Comparison of ENCODE assay signal across 12 cellular contexts in genomic region chr6:82072771-82073170, GRCh38.
DNase-seq lines count a peak whose midpoint lies in the region; ATAC-seq and TF ChIP-seq lines count a peak whose summit lies in the region.
"Had no signal": no experiment of that assay in that cellular context is flagged by ENCODE, and none has a peak within 500 bp of the region (broad histone marks: within the 10 kb centered on the region; RNA-seq: fewer than 3 reads in every experiment).

No MANE protein-coding gene starts in this region.

- H3K4me3 Mint-ChIP-seq in chondrocyte (ENCODE audit: unreplicated experiment), result no peak overlapping the region

- H3K79me2 ChIP-seq in osteoblast (ENCODE audit: insufficient read depth, low read length), result no peaks in the 10 kb centered on the region

- no peaks in the 10 kb centered on the region for H4K20me1 ChIP-seq in osteoblast (ENCODE audit: insufficient read depth, low read length)

- TF ChIP-seq POLR2A in esophagus muscularis mucosa (IDR thresholded peaks at IDR 0.05; ENCODE audit: low read depth), result no peak

- H3K27me3 ChIP-seq in osteoblast (ENCODE audit: insufficient read depth, low read length) (no peaks in the 10 kb centered on the region), esophagus muscularis mucosa (no peaks in the 10 kb centered on the region)
- H3K27me3 ChIP-seq: spleen had no signal

- peak overlapping the region; percentile 37 for H2AFZ ChIP-seq in osteoblast (ENCODE audit: low read length)

- H3K36me3 ChIP-seq in osteoblast (ENCODE audit: insufficient read depth, low read length), result no peaks in the 10 kb centered on the region
- H3K36me3 ChIP-seq in esophagus muscularis mucosa, result no peaks in the 10 kb centered on the region
- H3K36me3 ChIP-seq: spleen had no signal

- H3K4me3 ChIP-seq in osteoblast (ENCODE audit: insufficient read depth, low read length), result no peak overlapping the region
- no peak overlapping the region for H3K4me3 ChIP-seq in esophagus muscularis mucosa
- H3K4me3 ChIP-seq: spleen had no signal

- peak overlapping the region; percentile 43 for H3K4me2 ChIP-seq in osteoblast (ENCODE audit: insufficient read depth, low read length)

- H3K4me1 ChIP-seq in osteoblast (ENCODE audit: insufficient read depth, low read length) (peaks cover 30% of the 10 kb centered on the region), esophagus muscularis mucosa (peaks cover 0 to 13% (median 12%) of the 10 kb centered on the region in 4 donors)
- H3K4me1 ChIP-seq: spleen had no signal

- peak overlapping the region; percentile 90 for H3K27ac Mint-ChIP-seq in chondrocyte (ENCODE audit: unreplicated experiment)

- peaks cover 23% of the 10 kb centered on the region for H3K4me1 Mint-ChIP-seq in chondrocyte (ENCODE audit: low read depth)

- H3K27ac ChIP-seq in osteoblast (ENCODE audit: low read depth, low read length), result peak overlapping the region; percentile 63
- no peak overlapping the region for H3K27ac ChIP-seq in esophagus muscularis mucosa (replicated peaks in 1 of 4)
- H3K27ac ChIP-seq: spleen had no signal

- H3K36me3 Mint-ChIP-seq in chondrocyte (ENCODE audit: low read depth), result no peaks in the 10 kb centered on the region

- no peaks in the 10 kb centered on the region for H3K27me3 Mint-ChIP-seq in chondrocyte (ENCODE audit: low read depth)

- no peak for ATAC-seq in HG02610 (IDR thresholded peaks at IDR 0.05; ENCODE audit: unreplicated experiment)

- no peaks in the 10 kb centered on the region for H3K9me3 Mint-ChIP-seq in chondrocyte (ENCODE audit: low read depth)

- TF ChIP-seq EP300 in esophagus muscularis mucosa (IDR thresholded peaks at IDR 0.05), result no peak

- no peaks in the 10 kb centered on the region for H3K9me3 ChIP-seq in osteoblast (ENCODE audit: low read depth, low read length)
- H3K9me3 ChIP-seq in esophagus muscularis mucosa, result no peaks in the 10 kb centered on the region
- H3K9me3 ChIP-seq: spleen had no signal

- peak; percentile 48 for DNase-seq in GM04503 (ENCODE audit: low read depth)
- DNase-seq in NCI-H69 (lab: John Stamatoyannopoulos, UW), result peak; percentile 68
- no peak for DNase-seq in chondrocyte (ENCODE audit: low spot score)
- DNase-seq in osteoblast (ENCODE audit: insufficient read length, low spot score, missing footprints), result peak; percentile 79
- no peak for DNase-seq in mesenteric fat pad (ENCODE audit: low spot score)
- no peak for DNase-seq in esophagus muscularis mucosa (ENCODE audit: extremely low spot score)
- no peak for DNase-seq in foreskin melanocyte
- DNase-seq: cerebellar nuclear complex, nucleus accumbens, Right ventricle myocardium superior, spleen had no signal

- WGBS in esophagus muscularis mucosa, result 93% methylated on average over 3 of the region's 3 CpGs

- intact Hi-C loops in esophagus muscularis mucosa (cut with DNase I), result no loop called here

- TF ChIP-seq CTCF in chondrocyte (IDR thresholded peaks at IDR 0.05) (no peak), osteoblast (IDR thresholded peaks at IDR 0.05; ENCODE audit: extremely low read depth, low read depth, low read length) (no peak), esophagus muscularis mucosa (IDR thresholded peaks at IDR 0.05) (no peak)

Comparison
In these comparisons a context has a peak if more than half of its experiments do, and no peak if none do; other contexts are left out.
1. DNase-seq: peak in GM04503 (single experiment), NCI-H69 (single experiment) and osteoblast (single experiment); none in chondrocyte (single experiment), mesenteric fat pad (single experiment), esophagus muscularis mucosa (single experiment) and foreskin melanocyte (single experiment).